In the genomic region with DNA sequence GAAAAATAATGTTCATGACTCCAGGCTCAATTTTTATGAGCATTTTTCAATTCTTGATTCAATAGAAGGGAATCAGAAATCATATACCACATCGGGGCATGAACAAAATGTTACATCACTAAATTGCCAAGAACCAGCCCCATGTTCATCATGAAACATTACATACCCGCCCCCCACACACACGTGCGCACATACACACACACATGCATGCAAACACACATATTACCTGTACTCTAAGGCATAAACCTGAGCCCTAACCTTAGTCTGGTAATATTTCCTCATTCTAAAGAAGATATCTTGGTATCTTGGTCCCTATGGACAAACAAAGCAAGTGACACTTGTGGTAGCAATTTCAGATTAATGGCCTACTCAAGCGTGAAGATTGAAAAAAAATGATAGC, we compare ENCODE assay signal across 21 cellular contexts.
"Had no signal": no experiment of that assay in that cellular context is flagged by ENCODE, and none has a peak within 500 bp of the region (broad histone marks: within the 10 kb centered on the region; RNA-seq: fewer than 3 reads in every experiment).

No MANE protein-coding gene starts in this region.

- H3K4me3 ChIP-seq: coronary artery, dorsolateral prefrontal cortex, esophagus muscularis mucosa, gastroesophageal sphincter, heart left ventricle, hepatocyte, left lung, lower lobe of right lung, mucosa of descending colon had no signal

- H3K27me3 ChIP-seq: esophagus muscularis mucosa, foreskin keratinocyte, gastroesophageal sphincter, hepatocyte, left lung had no signal

- H3K79me2 ChIP-seq: hepatocyte had no signal

- DNase-seq: dermis blood vessel endothelial cell; dorsolateral prefrontal cortex; effector CD4-positive, alpha-beta T cell; effector memory CD4-positive, alpha-beta T cell; foreskin keratinocyte; heart left ventricle; hypothalamus; immature natural killer cell; islet precursor cell; kidney; kidney glomerular epithelial cell; left colon; left lung; left ventricle myocardium superior; lower lobe of right lung; mesenchymal stem cell; mucosa of descending colon had no signal

- H3K36me3 ChIP-seq: esophagus muscularis mucosa, gastroesophageal sphincter, heart left ventricle, left lung, lower lobe of right lung had no signal

- H2AFZ ChIP-seq: hepatocyte had no signal

- H3K4me1 ChIP-seq: esophagus muscularis mucosa, foreskin keratinocyte, gastroesophageal sphincter, heart left ventricle, left lung, lower lobe of right lung had no signal

- H3K27ac ChIP-seq: coronary artery, dorsolateral prefrontal cortex, esophagus muscularis mucosa, foreskin keratinocyte, gastroesophageal sphincter, heart left ventricle, hepatocyte, left lung, lower lobe of right lung had no signal

- H3K9me3 ChIP-seq: esophagus muscularis mucosa, gastroesophageal sphincter, heart left ventricle, left lung, lower lobe of right lung, mucosa of descending colon had no signal

- H3K4me2 ChIP-seq: hepatocyte had no signal
